In genomic region chr1:9553736-9554144, GRCh38 we compare ENCODE assay signal across 1 cellular context.
TF ChIP-seq lines count a peak whose summit lies in the region.

No MANE protein-coding gene starts in this region.

TF ChIP-seq in HepG2, 621 proteins besides CTCF, POLR2A, EP300 and RAD21 (continued from another document and continues in another):
- peak; percentile 98 for TF ChIP-seq PAXIP1 (CRISPR knock-in tag; conservative IDR thresholded peaks at IDR 0.05)
- no peak for TF ChIP-seq ATF5 (CRISPR knock-in tag; IDR thresholded peaks at IDR 0.05; ENCODE audit: low read depth)
- TF ChIP-seq NR2C2 (CRISPR knock-in tag; IDR thresholded peaks at IDR 0.05; ENCODE audit: borderline replicate concordance), result peak; percentile 86
- no peak for TF ChIP-seq TAF1 (CRISPR knock-in tag; IDR thresholded peaks at IDR 0.05)
- TF ChIP-seq ZSCAN12 (CRISPR knock-in tag; IDR thresholded peaks at IDR 0.05), result no peak
- peak; percentile 71; the same call in 1 of the 2 replicates for TF ChIP-seq ZNF816 (CRISPR knock-in tag; IDR thresholded peaks at IDR 0.05; ENCODE audit: borderline replicate concordance)
- TF ChIP-seq DNMT3B (CRISPR knock-in tag; conservative IDR thresholded peaks at IDR 0.05), result no peak; the same call in 1 of the 2 replicates
- no peak for TF ChIP-seq ZFP82 (CRISPR knock-in tag; IDR thresholded peaks at IDR 0.05; ENCODE audit: borderline replicate concordance)
- TF ChIP-seq SIX1 (CRISPR knock-in tag; IDR thresholded peaks at IDR 0.05; ENCODE audit: borderline replicate concordance), result peak; percentile 99
- peak; percentile 99 for TF ChIP-seq MIXL1 (CRISPR knock-in tag; IDR thresholded peaks at IDR 0.05)
- TF ChIP-seq SNAI1 (CRISPR knock-in tag; IDR thresholded peaks at IDR 0.05; ENCODE audit: borderline replicate concordance), result peak; percentile 62; the same call in 1 of the 2 replicates
- TF ChIP-seq SOX6 (IDR thresholded peaks at IDR 0.05), result no peak
- peak; percentile 96 for TF ChIP-seq SOX6 (CRISPR knock-in tag; IDR thresholded peaks at IDR 0.05)
- peak; percentile 89 to 90 for TF ChIP-seq NR2F1 (CRISPR knock-in tag; IDR thresholded peaks at IDR 0.05)
- TF ChIP-seq TSC22D2 (CRISPR knock-in tag; IDR thresholded peaks at IDR 0.05; ENCODE audit: borderline replicate concordance), result no peak
- no peak for TF ChIP-seq CHD4 (IDR thresholded peaks at IDR 0.05; ENCODE audit: borderline replicate concordance, low read length)
- TF ChIP-seq ZNF883 (CRISPR knock-in tag; IDR thresholded peaks at IDR 0.05; ENCODE audit: not compliant biosample characterization), result no peak
- peak in 1 of 2 experiments; percentile 98; a peak in 2 of 4 replicates for TF ChIP-seq ATF4 (CRISPR knock-in tag; IDR thresholded peaks at IDR 0.05)
- TF ChIP-seq ZNF577 (CRISPR knock-in tag; IDR thresholded peaks at IDR 0.05; ENCODE audit: borderline replicate concordance, low read depth), result no peak
- no peak for TF ChIP-seq THAP9 (CRISPR knock-in tag; IDR thresholded peaks at IDR 0.05; ENCODE audit: borderline replicate concordance)
- peak; percentile 89 for TF ChIP-seq HBP1 (CRISPR knock-in tag; IDR thresholded peaks at IDR 0.05; ENCODE audit: low read depth)
- peak; percentile 97 for TF ChIP-seq SAP130 (CRISPR knock-in tag; IDR thresholded peaks at IDR 0.05; ENCODE audit: low read depth)
- no peak for TF ChIP-seq SAFB2 (CRISPR knock-in tag; IDR thresholded peaks at IDR 0.05; ENCODE audit: borderline replicate concordance, low read depth)
- no peak for TF ChIP-seq XRCC5 (optimal IDR thresholded peaks at IDR 0.05; ENCODE audit: low read length)
- TF ChIP-seq ZNF292 (CRISPR knock-in tag; IDR thresholded peaks at IDR 0.05; ENCODE audit: borderline replicate concordance, low read depth), result peak; percentile 52; the same call in 1 of the 2 replicates
- TF ChIP-seq ATF7-NPFF (CRISPR knock-in tag; IDR thresholded peaks at IDR 0.05; ENCODE audit: low read depth), result no peak
- TF ChIP-seq ZFP1 (CRISPR knock-in tag; IDR thresholded peaks at IDR 0.05), result peak; percentile 82; the same call in 1 of the 2 replicates
- peak; percentile 69 for TF ChIP-seq ZBTB33 (CRISPR knock-in tag; IDR thresholded peaks at IDR 0.05)
- TF ChIP-seq NFKBIZ (CRISPR knock-in tag; IDR thresholded peaks at IDR 0.05), result peak; percentile 98
- no peak for TF ChIP-seq CAMTA2 (CRISPR knock-in tag; IDR thresholded peaks at IDR 0.05; ENCODE audit: borderline replicate concordance)
- TF ChIP-seq ZNF646 (CRISPR knock-in tag; IDR thresholded peaks at IDR 0.05), result no peak
- peak; percentile 87 for TF ChIP-seq FOSL2 (CRISPR knock-in tag; IDR thresholded peaks at IDR 0.05)
- TF ChIP-seq ATRX (CRISPR knock-in tag; IDR thresholded peaks at IDR 0.05; ENCODE audit: borderline replicate concordance), result no peak
- no peak for TF ChIP-seq RBM39 (IDR thresholded peaks at IDR 0.05; ENCODE audit: low read depth, low read length, poor library complexity, severe bottlenecking)
- no peak for TF ChIP-seq ZNF546 (CRISPR knock-in tag; conservative IDR thresholded peaks at IDR 0.05)
- TF ChIP-seq ZNF282 (IDR thresholded peaks at IDR 0.05; ENCODE audit: partially characterized antibody), result no peak
